In the genomic region with DNA sequence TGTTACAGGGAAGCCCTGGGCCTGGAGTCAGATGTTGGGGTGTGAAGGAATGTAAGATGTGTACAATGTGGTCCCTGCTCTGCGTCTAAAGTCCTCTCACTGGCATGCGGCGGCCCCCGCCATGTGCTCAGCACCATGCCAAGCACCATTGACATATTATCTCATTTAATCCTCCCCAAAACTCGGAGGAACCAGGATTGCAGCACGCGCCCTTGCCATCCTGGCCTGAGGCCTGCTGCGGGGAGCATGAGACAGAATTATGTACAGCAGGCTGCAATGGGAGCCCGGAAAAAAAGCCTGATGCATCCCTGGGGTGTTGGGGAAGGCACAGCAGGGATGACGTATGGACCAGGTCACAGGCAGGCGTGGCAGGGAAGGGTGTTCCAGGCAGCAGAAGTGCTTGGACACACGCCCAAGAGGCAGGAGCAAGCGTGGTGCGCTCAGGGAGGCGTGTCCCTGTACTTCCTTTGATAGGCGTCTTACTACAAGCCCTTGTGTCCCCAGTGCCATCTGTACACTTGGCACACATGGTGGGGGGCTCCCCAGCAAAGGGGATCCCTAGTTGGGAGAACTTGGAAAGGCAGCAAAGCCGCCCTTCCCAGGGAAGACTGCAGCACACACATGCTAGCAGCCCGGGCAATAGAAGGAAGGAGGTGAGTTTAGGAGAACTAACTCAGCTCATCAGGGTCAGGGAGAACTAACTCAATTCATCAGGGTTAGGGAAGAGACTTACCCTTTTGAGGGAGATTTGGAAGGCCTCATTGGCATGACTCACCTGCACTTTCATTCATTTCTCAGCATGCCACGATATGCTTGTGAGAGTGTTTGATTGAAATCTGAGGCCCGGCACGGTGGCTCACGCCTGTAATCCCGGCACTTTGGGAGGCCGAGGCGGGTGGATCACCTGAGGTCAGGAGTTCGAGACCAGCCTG, we compare ENCODE assay signal across 9 cellular contexts. TPM values are rescaled to one million over a fixed set of nuclear protein-coding genes. Genes with fewer than 3 reads are reported as not detected.
DNase-seq lines count a peak whose midpoint lies in the region; ATAC-seq and TF ChIP-seq lines count a peak whose summit lies in the region.
"Had no signal": no experiment of that assay in that cellular context is flagged by ENCODE, and none has a peak within 500 bp of the region (broad histone marks: within the 10 kb centered on the region; RNA-seq: fewer than 3 reads in every experiment).

No MANE protein-coding gene starts in this region.

- peaks cover 15 to 54% (median 22%) of the 10 kb centered on the region in 3 donors for H3K4me1 ChIP-seq in esophagus squamous epithelium

- no peaks in the 10 kb centered on the region for H3K36me3 ChIP-seq in esophagus squamous epithelium

- H3K4me3 ChIP-seq in esophagus squamous epithelium, result no peak overlapping the region

- H3K27ac ChIP-seq in esophagus squamous epithelium, result peak overlapping the region; percentile 73 to 90 (median 82)

- H3K9me3 ChIP-seq in esophagus squamous epithelium, result no peaks in the 10 kb centered on the region

- TF ChIP-seq CTCF in esophagus squamous epithelium (IDR thresholded peaks at IDR 0.05), result no peak

- ATAC-seq in HG03045 (IDR thresholded peaks at IDR 0.05; ENCODE audit: unreplicated experiment), result no peak

- H3K27me3 ChIP-seq in esophagus squamous epithelium, result no peaks in the 10 kb centered on the region

- WGBS in esophagus squamous epithelium, 2 donors, result 27 to 32% methylated on average over 25 to 26 of the region's 26 CpGs

- DNase-seq in DMS153 (lab: John Stamatoyannopoulos, UW), result peak; percentile 51
- peak; percentile 68 for DNase-seq in NCI-H69 (lab: John Stamatoyannopoulos, UW)
- DNase-seq in esophagus squamous epithelium (lab: John Stamatoyannopoulos, UW), result no peak
- DNase-seq in occipital lobe (lab: John Stamatoyannopoulos, UW), result peak; percentile 35
- no peak for DNase-seq in NCI-H510A (lab: John Stamatoyannopoulos, UW)
- no peak for DNase-seq in activated CD4-positive, alpha-beta T cell treated with anti-CD3 and anti-CD28 coated beads, Interleukin-2, amount 50 U/mL, for 1 hour
- DNase-seq in GDM1 (lab: John Stamatoyannopoulos, UW), result no peak
- DNase-seq: DND-41 had no signal

- intact Hi-C loops in esophagus squamous epithelium (cut with DNase I), result no loop called here

- peak in 2 of 4 donors; percentile 28 to 43 for TF ChIP-seq POLR2A in esophagus squamous epithelium (IDR thresholded peaks at IDR 0.05)

RNA-seq across cellular contexts. Expression of a gene that starts 3.5 kb away (rescaled TPM):
- 10 to 100 TPM in 3 of 4 donors, 1 to 10 TPM in 1; 8.3 to 15.5 (median 11.9) TPM for total RNA-seq in esophagus squamous epithelium
- total RNA-seq in occipital lobe, result 44.5 TPM

RNA-seq across cellular contexts. Expression of a gene that starts 40.7 kb away (rescaled TPM):
- under 1 TPM in 2 of 4 donors, not detected in 2; 0.35 to 0.57 TPM for total RNA-seq in esophagus squamous epithelium
- total RNA-seq in occipital lobe, result 4.1 TPM

RNA-seq across cellular contexts. Expression of a gene that starts 54.8 kb away (rescaled TPM):
- total RNA-seq in esophagus squamous epithelium (10 to 100 TPM in 2 of 4 donors, 1 to 10 TPM in 2; 7.6 to 17.0 (median 9.5) TPM), occipital lobe (not detected)

Comparison
In these comparisons a context has a peak if more than half of its experiments do, and no peak if none do; other contexts are left out.
1. DNase-seq: peak in DMS153 (single experiment), NCI-H69 (single experiment) and occipital lobe (single experiment); none in esophagus squamous epithelium (single experiment), NCI-H510A (single experiment), activated CD4-positive, alpha-beta T cell treated with anti-CD3 and anti-CD28 coated beads, Interleukin-2, amount 50 U/mL, for 1 hour (single experiment) and GDM1 (single experiment).